ENCODE assay signal across 8 cellular contexts in the genomic region with DNA sequence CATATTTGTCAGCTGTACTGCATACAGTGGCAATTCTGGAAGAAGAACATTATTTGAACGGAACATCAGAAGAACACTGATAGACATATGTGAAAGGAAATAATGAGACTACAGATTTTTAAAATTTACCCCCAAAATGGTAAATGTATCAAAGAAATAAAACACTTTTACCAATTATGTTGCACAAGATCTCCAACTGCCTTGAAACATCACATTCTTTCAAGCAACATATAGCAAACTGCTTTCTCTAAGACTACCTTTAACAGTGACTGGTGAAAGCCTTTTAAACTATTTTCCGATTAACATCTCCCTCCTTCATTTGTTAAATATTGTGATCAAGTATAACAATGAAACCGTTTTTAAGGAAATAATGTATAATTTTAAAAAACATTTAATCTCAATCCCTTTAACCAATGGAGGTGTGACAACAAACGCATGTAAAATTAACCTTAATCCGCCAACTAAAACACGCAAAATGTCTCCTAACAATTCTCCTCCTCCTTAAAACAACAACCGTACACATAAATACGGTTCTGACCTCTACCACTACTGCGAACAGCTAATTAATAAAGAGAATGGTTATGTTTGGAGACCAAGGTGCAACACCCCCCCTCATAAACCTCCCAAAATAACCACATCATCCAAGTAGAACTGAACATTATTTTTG. TPM values are rescaled to one million over a fixed set of nuclear protein-coding genes. Genes with fewer than 3 reads are reported as not detected.
DNase-seq lines count a peak whose midpoint lies in the region; ATAC-seq and TF ChIP-seq lines count a peak whose summit lies in the region.

No MANE protein-coding gene starts in this region.

- H3K36me3 ChIP-seq in SK-N-SH (replicated peaks in 1 of 2; ENCODE audit: control insufficient read depth in 1 of 2, insufficient read depth in 2 of 2, low read length in 1 of 2), result no peaks in the 10 kb centered on the region

- H4K20me1 ChIP-seq in SK-N-SH (ENCODE audit: insufficient read depth), result peaks cover 58% of the 10 kb centered on the region

- no peaks in the 10 kb centered on the region for H3K9me2 ChIP-seq in SK-N-SH

- no peak for DNase-seq in SK-N-SH
- DNase-seq in activated naive CD8-positive, alpha-beta T cell treated with anti-CD3 and anti-CD28 coated beads for 36 hours, result no peak
- DNase-seq in immature natural killer cell, result no peak
- peak; percentile 69 for DNase-seq in superior temporal gyrus (ENCODE audit: extremely low spot score)
- no peak for DNase-seq in GM19240 (ENCODE audit: insufficient read length, low spot score)
- DNase-seq in NCI-H1436 treated with DMSO at 0.1 percent for 48 hours (lab: John Stamatoyannopoulos, UW), result no peak
- no peak for DNase-seq in NCI-H446 (lab: John Stamatoyannopoulos, UW)

- peaks cover 17% of the 10 kb centered on the region for H3F3A ChIP-seq in SK-N-SH (replicated peaks; ENCODE audit: insufficient read depth)

- TF ChIP-seq RAD21 in SK-N-SH (IDR thresholded peaks at IDR 0.05; ENCODE audit: low read length), result no peak

- peaks cover 60% of the 10 kb centered on the region for H3K79me2 ChIP-seq in SK-N-SH (ENCODE audit: insufficient read depth)

- CTCF ChIA-PET in SK-N-SH (lab: Yijun Ruan, JAX), result interaction anchor here (1.0 to 5.3 kb wide), 5 partner anchors 9 to 203 kb away, joined by 3 to 29 read pairs (median 5); no protein-coding TSS in a partner anchor

- ATAC-seq in SK-N-SH treated with all-trans-retinoic acid at 6 μM for 48 hours, result no peak

- POLR2A ChIA-PET in SK-N-SH (lab: Yijun Ruan, JAX), result no interaction called here

- peaks cover 6% of the 10 kb centered on the region for H3K36me3 Mint-ChIP-seq in activated naive CD8-positive, alpha-beta T cell treated with anti-CD3 and anti-CD28 coated beads for 36 hours
- H3K36me3 Mint-ChIP-seq in immature natural killer cell, result no peaks in the 10 kb centered on the region

- peak overlapping the region; percentile 95 for H3K9ac ChIP-seq in SK-N-SH

- H3K4me1 Mint-ChIP-seq in activated naive CD8-positive, alpha-beta T cell treated with anti-CD3 and anti-CD28 coated beads for 36 hours, result peaks cover 39% of the 10 kb centered on the region
- H3K4me1 Mint-ChIP-seq in immature natural killer cell, result peaks cover 51 to 70% of the 10 kb centered on the region in 2 donors

- H3K9me3 ChIP-seq in SK-N-SH, result no peaks in the 10 kb centered on the region

- peak overlapping the region; percentile 91 for H3K4me3 Mint-ChIP-seq in activated naive CD8-positive, alpha-beta T cell treated with anti-CD3 and anti-CD28 coated beads for 36 hours
- peak overlapping the region; percentile 91 to 99 (median 96) for H3K4me3 Mint-ChIP-seq in immature natural killer cell

- H3K4me3 ChIP-seq in SK-N-SH (ENCODE audit: low read depth in 2 of 2, low read length in 1 of 2), result peak overlapping the region; percentile 80 to 98

- TF ChIP-seq EP300 in SK-N-SH (IDR thresholded peaks at IDR 0.05; ENCODE audit: borderline replicate concordance in 1 of 2, low read depth in 1 of 2, low read length in 1 of 2), result no peak

- H3K27me3 Mint-ChIP-seq in activated naive CD8-positive, alpha-beta T cell treated with anti-CD3 and anti-CD28 coated beads for 36 hours, result no peaks in the 10 kb centered on the region
- peaks cover 13 to 26% (median 19%) of the 10 kb centered on the region in 3 donors for H3K27me3 Mint-ChIP-seq in immature natural killer cell (ENCODE audit: low read depth in 3 of 3)

- H2AFZ ChIP-seq in SK-N-SH (ENCODE audit: low read depth), result no peak overlapping the region

- TF ChIP-seq CTCF in SK-N-SH (IDR thresholded peaks at IDR 0.05), result no peak

- peak overlapping the region; percentile 95 for H3K27ac Mint-ChIP-seq in activated naive CD8-positive, alpha-beta T cell treated with anti-CD3 and anti-CD28 coated beads for 36 hours
- peak overlapping the region; percentile 90 to 99 (median 98) for H3K27ac Mint-ChIP-seq in immature natural killer cell

- H3K9me3 Mint-ChIP-seq in activated naive CD8-positive, alpha-beta T cell treated with anti-CD3 and anti-CD28 coated beads for 36 hours, result no peaks in the 10 kb centered on the region
- H3K9me3 Mint-ChIP-seq in immature natural killer cell, result no peaks in the 10 kb centered on the region

- peak overlapping the region; percentile 79 to 100 for H3K27ac ChIP-seq in SK-N-SH (ENCODE audit: low read depth in 2 of 2, low read length in 1 of 2)

- peaks cover 7 to 16% of the 10 kb centered on the region in 2 experiments; a peak in 2 of 4 replicates for H3K4me1 ChIP-seq in SK-N-SH (ENCODE audit: control insufficient read depth in 1 of 2, insufficient read depth in 2 of 2, low read depth in 1 of 2, low read length in 1 of 2)

- 5% methylated on average over 9 of the region's 9 CpGs for WGBS in SK-N-SH (ENCODE audit: low lambda C conversion rate)

- no peaks in the 10 kb centered on the region for H3K27me3 ChIP-seq in SK-N-SH (ENCODE audit: insufficient read depth)

- H3K4me2 ChIP-seq in SK-N-SH, result peak overlapping the region; percentile 81

TF ChIP-seq in SK-N-SH, 30 proteins besides CTCF, POLR2A, EP300 and RAD21 (continues in another document):
- TF ChIP-seq JUND (IDR thresholded peaks at IDR 0.05) (no peak), RCOR1 (IDR thresholded peaks at IDR 0.05; ENCODE audit: low read length) (no peak), GABPA (IDR thresholded peaks at IDR 0.05; ENCODE audit: low read depth) (no peak), FOXM1 (IDR thresholded peaks at IDR 0.05; ENCODE audit: low read depth) (no peak)
- TF ChIP-seq, protein P1, sequence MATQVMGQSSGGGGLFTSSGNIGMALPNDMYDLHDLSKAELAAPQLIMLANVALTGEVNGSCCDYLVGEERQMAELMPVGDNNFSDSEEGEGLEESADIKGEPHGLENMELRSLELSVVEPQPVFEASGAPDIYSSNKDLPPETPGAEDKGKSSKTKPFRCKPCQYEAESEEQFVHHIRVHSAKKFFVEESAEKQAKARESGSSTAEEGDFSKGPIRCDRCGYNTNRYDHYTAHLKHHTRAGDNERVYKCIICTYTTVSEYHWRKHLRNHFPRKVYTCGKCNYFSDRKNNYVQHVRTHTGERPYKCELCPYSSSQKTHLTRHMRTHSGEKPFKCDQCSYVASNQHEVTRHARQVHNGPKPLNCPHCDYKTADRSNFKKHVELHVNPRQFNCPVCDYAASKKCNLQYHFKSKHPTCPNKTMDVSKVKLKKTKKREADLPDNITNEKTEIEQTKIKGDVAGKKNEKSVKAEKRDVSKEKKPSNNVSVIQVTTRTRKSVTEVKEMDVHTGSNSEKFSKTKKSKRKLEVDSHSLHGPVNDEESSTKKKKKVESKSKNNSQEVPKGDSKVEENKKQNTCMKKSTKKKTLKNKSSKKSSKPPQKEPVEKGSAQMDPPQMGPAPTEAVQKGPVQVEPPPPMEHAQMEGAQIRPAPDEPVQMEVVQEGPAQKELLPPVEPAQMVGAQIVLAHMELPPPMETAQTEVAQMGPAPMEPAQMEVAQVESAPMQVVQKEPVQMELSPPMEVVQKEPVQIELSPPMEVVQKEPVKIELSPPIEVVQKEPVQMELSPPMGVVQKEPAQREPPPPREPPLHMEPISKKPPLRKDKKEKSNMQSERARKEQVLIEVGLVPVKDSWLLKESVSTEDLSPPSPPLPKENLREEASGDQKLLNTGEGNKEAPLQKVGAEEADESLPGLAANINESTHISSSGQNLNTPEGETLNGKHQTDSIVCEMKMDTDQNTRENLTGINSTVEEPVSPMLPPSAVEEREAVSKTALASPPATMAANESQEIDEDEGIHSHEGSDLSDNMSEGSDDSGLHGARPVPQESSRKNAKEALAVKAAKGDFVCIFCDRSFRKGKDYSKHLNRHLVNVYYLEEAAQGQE (IDR thresholded peaks at IDR 0.05; ENCODE audit: low read depth, low read length), result no peak

TF ChIP-seq in SK-N-SH treated with all-trans-retinoic acid at 6 μM for 48 hours, 23 proteins besides CTCF, POLR2A, EP300 and RAD21:
- TF ChIP-seq ZFP30 (CRISPR knock-in tag; IDR thresholded peaks at IDR 0.05) (no peak), CSDC2 (CRISPR knock-in tag; IDR thresholded peaks at IDR 0.05) (no peak), PPARA (CRISPR knock-in tag; IDR thresholded peaks at IDR 0.05; ENCODE audit: borderline replicate concordance) (no peak), GLIS3 (CRISPR knock-in tag; IDR thresholded peaks at IDR 0.05) (no peak), ESRRG (CRISPR knock-in tag; IDR thresholded peaks at IDR 0.05) (no peak), ZNF8 (CRISPR knock-in tag; IDR thresholded peaks at IDR 0.05) (no peak)
- TF ChIP-seq, protein P2, sequence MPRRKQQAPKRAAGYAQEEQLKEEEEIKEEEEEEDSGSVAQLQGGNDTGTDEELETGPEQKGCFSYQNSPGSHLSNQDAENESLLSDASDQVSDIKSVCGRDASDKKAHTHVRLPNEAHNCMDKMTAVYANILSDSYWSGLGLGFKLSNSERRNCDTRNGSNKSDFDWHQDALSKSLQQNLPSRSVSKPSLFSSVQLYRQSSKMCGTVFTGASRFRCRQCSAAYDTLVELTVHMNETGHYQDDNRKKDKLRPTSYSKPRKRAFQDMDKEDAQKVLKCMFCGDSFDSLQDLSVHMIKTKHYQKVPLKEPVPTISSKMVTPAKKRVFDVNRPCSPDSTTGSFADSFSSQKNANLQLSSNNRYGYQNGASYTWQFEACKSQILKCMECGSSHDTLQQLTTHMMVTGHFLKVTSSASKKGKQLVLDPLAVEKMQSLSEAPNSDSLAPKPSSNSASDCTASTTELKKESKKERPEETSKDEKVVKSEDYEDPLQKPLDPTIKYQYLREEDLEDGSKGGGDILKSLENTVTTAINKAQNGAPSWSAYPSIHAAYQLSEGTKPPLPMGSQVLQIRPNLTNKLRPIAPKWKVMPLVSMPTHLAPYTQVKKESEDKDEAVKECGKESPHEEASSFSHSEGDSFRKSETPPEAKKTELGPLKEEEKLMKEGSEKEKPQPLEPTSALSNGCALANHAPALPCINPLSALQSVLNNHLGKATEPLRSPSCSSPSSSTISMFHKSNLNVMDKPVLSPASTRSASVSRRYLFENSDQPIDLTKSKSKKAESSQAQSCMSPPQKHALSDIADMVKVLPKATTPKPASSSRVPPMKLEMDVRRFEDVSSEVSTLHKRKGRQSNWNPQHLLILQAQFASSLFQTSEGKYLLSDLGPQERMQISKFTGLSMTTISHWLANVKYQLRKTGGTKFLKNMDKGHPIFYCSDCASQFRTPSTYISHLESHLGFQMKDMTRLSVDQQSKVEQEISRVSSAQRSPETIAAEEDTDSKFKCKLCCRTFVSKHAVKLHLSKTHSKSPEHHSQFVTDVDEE (CRISPR knock-in tag; IDR thresholded peaks at IDR 0.05), result no peak

RNA-seq across cellular contexts. Expression of a gene that starts 2.4 kb away (rescaled TPM):
- polyA plus RNA-seq in SK-N-SH (2012; rRNA removed) (26.6 and 29.0 TPM in 2 replicates), immature natural killer cell (1 to 10 TPM; 5.2 to 7.5 (median 7.0) TPM)
- polyA plus RNA-seq in SK-N-SH (2012; cell fraction: cytosol; rRNA removed), result 30.0 and 32.3 TPM in 2 replicates
- 76.0 and 102 TPM in 2 replicates for polyA plus RNA-seq in SK-N-SH (2012; cell fraction: nucleus; rRNA removed)
- 10 to 100 TPM; 36.3 to 36.4 TPM for total RNA-seq in activated naive CD8-positive, alpha-beta T cell treated with anti-CD3 and anti-CD28 coated beads for 36 hours
